ENCODE assay signal across 6 cellular contexts in the genomic region with DNA sequence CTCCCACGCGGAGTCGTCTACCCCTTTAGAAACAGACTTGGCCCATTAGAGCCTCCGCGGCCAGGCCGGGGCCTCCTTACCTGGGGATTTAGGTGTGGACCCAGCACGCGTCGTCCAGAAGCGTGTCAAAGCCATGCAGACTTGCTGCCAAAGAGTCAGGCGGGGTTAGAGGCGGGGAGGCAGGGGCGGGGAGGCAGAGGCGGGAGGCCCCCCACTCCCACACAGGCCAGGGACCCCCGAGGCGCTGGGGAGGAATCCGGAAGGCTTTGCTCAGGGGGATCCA.
"Had no signal": no experiment of that assay in that cellular context is flagged by ENCODE, and none has a peak within 500 bp of the region (broad histone marks: within the 10 kb centered on the region; RNA-seq: fewer than 3 reads in every experiment).

No MANE protein-coding gene starts in this region.

- DNase-seq: GOT3, H9, HCEC 1CT, IMR-90, KG1 had no signal

- ATAC-seq: K562 had no signal

- H3K9me3 Mint-ChIP-seq: H9 had no signal

- H3K4me3 Mint-ChIP-seq: H9 had no signal

- H3K4me3 ChIP-seq: K562 had no signal
